In genomic region chr18:74789078-74789477, GRCh38 we compare ENCODE assay signal across 24 cellular contexts.
"Had no signal": no experiment of that assay in that cellular context is flagged by ENCODE, and none has a peak within 500 bp of the region (broad histone marks: within the 10 kb centered on the region; RNA-seq: fewer than 3 reads in every experiment).

No MANE protein-coding gene starts in this region.

- H3K4me3 ChIP-seq: PC-9, Peyer's patch, SJCRH30 had no signal

- H3K27me3 ChIP-seq: Peyer's patch, SJCRH30 had no signal

- H3K9ac ChIP-seq: KMS-11 had no signal

- H3K4me1 ChIP-seq: Peyer's patch, SJCRH30 had no signal

- ATAC-seq: HepG2, Right ventricle myocardium inferior, SK-N-SH treated with all-trans-retinoic acid at 6 μM for 48 hours had no signal

- H3K36me3 ChIP-seq: Peyer's patch, SJCRH30 had no signal

- DNase-seq: IMR-90; Kasumi-1; MM.1S; NCI-H1048; NCI-H1105; NCI-H1417; NCI-H1436 treated with DMSO at 0.1 percent for 48 hours; NCI-H1694; NCI-H187 treated with DMSO at 0.1 percent for 48 hours; NCI-H2029 treated with DMSO at 0.1 percent for 48 hours; NCI-H2171 treated with DMSO at 0.1 percent for 48 hours; NCI-H524; NCI-H69; NCI-H774; NK-92 treated with Interleukin-12 subunit alpha and Interleukin-12 subunit beta, amount 100 ng/mL, for 24 hours; OCI-M1; PC-9; Peyer's patch; SHP77 treated with DMSO at 0.1 percent for 48 hours; SJCRH30 had no signal

- H3K4me2 ChIP-seq: KMS-11, PC-9 had no signal

- H2AFZ ChIP-seq: PC-9 had no signal

- H3K9me3 ChIP-seq: Peyer's patch, SJCRH30 had no signal

- H3K27ac ChIP-seq: KMS-11, PC-9, Peyer's patch, SJCRH30 had no signal
